Comparison of ENCODE assay signal across 1 cellular context in genomic region chr4:143404555-143404954, GRCh38.
A peak's percentile ranks its signal among the peaks of the same experiment; 100 is the strongest.
TF ChIP-seq lines count a peak whose summit lies in the region.

No MANE protein-coding gene starts in this region.

TF ChIP-seq in GM12878, 131 proteins besides CTCF, POLR2A, EP300 and RAD21 (continued from another document):
- TF ChIP-seq CUX1 (IDR thresholded peaks at IDR 0.05; ENCODE audit: insufficient replicate concordance, low read depth, low read length) (peak; percentile 27), MEF2A (IDR thresholded peaks at IDR 0.05; ENCODE audit: insufficient read depth, low read depth, low read length) (peak; percentile 72; the same call in 1 of the 2 replicates), DPF2 (IDR thresholded peaks at IDR 0.05) (0 out of 2 replicates have a peak, but pooled peaks have one; percentile 31), STAT3 (IDR thresholded peaks at IDR 0.05; ENCODE audit: low read depth, low read length) (no peak), ZNF207 (IDR thresholded peaks at IDR 0.05; ENCODE audit: borderline replicate concordance) (no peak), BCL3 (IDR thresholded peaks at IDR 0.05; ENCODE audit: borderline replicate concordance, insufficient read depth, low read depth, low read length, poor library complexity, severe bottlenecking) (peak; percentile 10), NFIC (IDR thresholded peaks at IDR 0.05; ENCODE audit: low read depth, low read length) (peak; percentile 73), FOS (IDR thresholded peaks at IDR 0.05; ENCODE audit: borderline replicate concordance, extremely low read depth, insufficient read length) (no peak), SIN3A (IDR thresholded peaks at IDR 0.05; ENCODE audit: low read depth, low read length) (0 out of 2 replicates have a peak, but pooled peaks have one; percentile 13), ATF2 (IDR thresholded peaks at IDR 0.05; ENCODE audit: low read length) (peak; percentile 56; the same call in 1 of the 2 replicates), SP1 (IDR thresholded peaks at IDR 0.05; ENCODE audit: low read depth, low read length) (peak; percentile 30), RUNX3 (IDR thresholded peaks at IDR 0.05; ENCODE audit: low read length) (peak; percentile 80), NR2C2 (IDR thresholded peaks at IDR 0.05; ENCODE audit: borderline replicate concordance, control insufficient read depth, insufficient read length, low read depth) (no peak), BCL11A (IDR thresholded peaks at IDR 0.05; ENCODE audit: low read depth, low read length) (0 out of 2 replicates have a peak, but pooled peaks have one; percentile 14), MEF2B (IDR thresholded peaks at IDR 0.05; ENCODE audit: partially characterized antibody, poor library complexity, severe bottlenecking) (peak; percentile 35), CBFB (IDR thresholded peaks at IDR 0.05; ENCODE audit: low read depth) (peak; percentile 42; the same call in 1 of the 2 replicates), IKZF1 (conservative IDR thresholded peaks at IDR 0.05) (peak; percentile 41; the same call in 1 of the 2 replicates), NBN (IDR thresholded peaks at IDR 0.05) (0 out of 2 replicates have a peak, but pooled peaks have one; percentile 10), MTA2 (IDR thresholded peaks at IDR 0.05; ENCODE audit: low read depth) (peak; percentile 32; the same call in 1 of the 2 replicates), CBX5 (IDR thresholded peaks at IDR 0.05; ENCODE audit: low read depth) (0 out of 2 replicates have a peak, but pooled peaks have one; percentile 60), MAX (IDR thresholded peaks at IDR 0.05; ENCODE audit: low read depth, low read length) (no peak), BHLHE40 (IDR thresholded peaks at IDR 0.05; ENCODE audit: borderline replicate concordance in 1 of 2, low read depth in 2 of 2, low read length in 1 of 2) (peak; percentile 93 to 94), MTA3 (IDR thresholded peaks at IDR 0.05; ENCODE audit: borderline replicate concordance, low read length) (peak; percentile 39; the same call in 1 of the 2 replicates), ETV6 (conservative IDR thresholded peaks at IDR 0.05 in 1 of 2, IDR thresholded peaks at IDR 0.05 in 1 of 2; ENCODE audit: borderline replicate concordance in 1 of 2, low read depth in 1 of 2) (no peak), PAX5 (IDR thresholded peaks at IDR 0.05; ENCODE audit: borderline replicate concordance, low read depth, low read length) (peak; percentile 98), TBL1XR1 (IDR thresholded peaks at IDR 0.05; ENCODE audit: low read depth, low read length) (peak; percentile 40; the same call in 1 of the 2 replicates), GATAD2B (conservative IDR thresholded peaks at IDR 0.05; ENCODE audit: low read depth) (no peak), IRF4 (IDR thresholded peaks at IDR 0.05; ENCODE audit: low read depth, low read length) (no peak), IKZF2 (IDR thresholded peaks at IDR 0.05) (peak; percentile 10 to 55; a peak in 3 of 4 replicates), ATF7 (IDR thresholded peaks at IDR 0.05; ENCODE audit: low read depth) (peak; percentile 63), PKNOX1 (IDR thresholded peaks at IDR 0.05) (peak; percentile 31; the same call in 1 of the 2 replicates), EED (IDR thresholded peaks at IDR 0.05; ENCODE audit: low read depth) (peak; percentile 76; the same call in 1 of the 2 replicates)
